ENCODE assay signal across 8 cellular contexts in genomic region chrX:115561605-115562491, GRCh38. TPM values are rescaled to one million over a fixed set of nuclear protein-coding genes. Genes with fewer than 3 reads are reported as not detected.
DNase-seq lines count a peak whose midpoint lies in the region; ATAC-seq, FAIRE-seq and TF ChIP-seq lines count a peak whose summit lies in the region.

No MANE protein-coding gene starts in this region.

- H3K27me3 ChIP-seq in stomach = peaks cover 0 to 43% (median 5%) of the 10 kb centered on the region in 3 donors

- no peaks in the 10 kb centered on the region for H3K9me3 ChIP-seq in stomach

- DNase-seq in GM12865 (ENCODE audit: low read depth) (peak; percentile 62), NCI-H526 treated with DMSO at 0.1 percent for 48 hours (lab: John Stamatoyannopoulos, UW) (peak; percentile 47), caudate nucleus (lab: John Stamatoyannopoulos, UW) (peak in 50 of 61 donors; percentile 0 to 38 (median 13)), kidney tubule cell (ENCODE audit: low spot score) (peak; percentile 50), stomach (peak; percentile 28), HTR-8/SVneo (ENCODE audit: insufficient read length, low spot score) (no peak), posterior vena cava (ENCODE audit: low spot score) (no peak)

- TF ChIP-seq CTCF in GM12865 (IDR thresholded peaks at IDR 0.05; ENCODE audit: insufficient read depth, low read depth, low read length, missing control alignments) = no peak
- TF ChIP-seq CTCF in stomach (IDR thresholded peaks at IDR 0.05) = no peak

- H3K27ac ChIP-seq in caudate nucleus (ENCODE audit: low read depth, low read length) (peak overlapping the region; percentile 78), stomach (peak overlapping the region; percentile 66 to 92 (median 89))

- peak; percentile 32 for ATAC-seq in HG02884 (IDR thresholded peaks at IDR 0.05; ENCODE audit: unreplicated experiment)

- H3K36me3 ChIP-seq in stomach = no peaks in the 10 kb centered on the region

- peak overlapping the region; percentile 79 for H3K4me3 ChIP-seq in GM12865 (ENCODE audit: low read depth, low read length)
- H3K4me3 ChIP-seq in stomach = peak overlapping the region; percentile 54 to 64 (median 59)

- peaks cover 0 to 15% (median 11%) of the 10 kb centered on the region in 4 donors for H3K4me1 ChIP-seq in stomach

- no peak for TF ChIP-seq POLR2A in stomach (IDR thresholded peaks at IDR 0.05)

- TF ChIP-seq EP300 in stomach (IDR thresholded peaks at IDR 0.05) = no peak

- no peak for FAIRE-seq in HTR-8/SVneo (lab: Jason Lieb, UNC)

- 1 to 9% (median 2%) methylated on average over 23 to 56 of the region's 56 CpGs for WGBS in stomach, 5 donors

- intact Hi-C loops in stomach (cut with DNase I; ENCODE audit: low total_unique reads) (no loop called here), posterior vena cava (cut with DNase I) (loop anchor here (2.0 to 10.0 kb wide), 3 partner anchors 37 to 227 kb away; no protein-coding TSS in a partner anchor)

RNA-seq across cellular contexts. Expression of gene PLS3, which starts 0.9 kb away (rescaled TPM):
- total RNA-seq in stomach (100 to 1,000 TPM in 1 of 5 donors, 10 to 100 TPM in 3, 1 to 10 TPM in 1; 7.5 to 129 (median 59.6) TPM), posterior vena cava (100 to 1,000 TPM; 172 to 332 TPM)
- 10 to 100 TPM; 21.5 to 36.0 (median 25.1) TPM for polyA plus RNA-seq in stomach

Comparison
In these comparisons a context has a peak if more than half of its experiments do, and no peak if none do; other contexts are left out.
1. DNase-seq: peak in GM12865 (single experiment), NCI-H526 treated with DMSO at 0.1 percent for 48 hours (single experiment), caudate nucleus (50 of 61), kidney tubule cell (single experiment) and stomach (single experiment); none in HTR-8/SVneo (single experiment) and posterior vena cava (single experiment).